ENCODE assay signal across 13 cellular contexts in genomic region chr19:7480222-7480974, GRCh38. TPM values are rescaled to one million over a fixed set of nuclear protein-coding genes. Genes with fewer than 3 reads are reported as not detected.
DNase-seq lines count a peak whose midpoint lies in the region; ATAC-seq and TF ChIP-seq lines count a peak whose summit lies in the region.
"Had no signal": no experiment of that assay in that cellular context is flagged by ENCODE, and none has a peak within 500 bp of the region (broad histone marks: within the 10 kb centered on the region; RNA-seq: fewer than 3 reads in every experiment).

No MANE protein-coding gene starts in this region.

- H3K18ac ChIP-seq in mesendoderm (ENCODE audit: low read length): no peak overlapping the region

- no peak for DNase-seq in activated T-cell treated with anti-CD3 and anti-CD28 coated beads, Interleukin-2, amount 50 U/mL, for 72 hours
- DNase-seq in activated T-cell treated with anti-CD3 and anti-CD28 coated beads for 4 hours (no peak), choroid plexus epithelial cell (ENCODE audit: low read depth) (peak; percentile 27), mesendoderm (peak; percentile 11), testis (no peak), DMS 273 treated with DMSO at 0.1 percent for 48 hours (lab: John Stamatoyannopoulos, UW) (no peak), GM13977 (ENCODE audit: low spot score) (no peak)
- DNase-seq: activated CD4-positive, alpha-beta T cell treated with anti-CD3 and anti-CD28 coated beads, Interleukin-2, amount 50 U/mL, for 4 hours; T-helper 2 cell had no signal

- H3K56ac ChIP-seq in mesendoderm (ENCODE audit: low read length): peak overlapping the region; percentile 25

- TF ChIP-seq POLR2A in testis (IDR thresholded peaks at IDR 0.05): no peak

- H2BK5ac ChIP-seq in mesendoderm (ENCODE audit: low read length): no peak overlapping the region

- H4K8ac ChIP-seq in mesendoderm (ENCODE audit: low read depth, low read length): no peak overlapping the region

- in situ Hi-C loops in GM13977 (cut with MboI; ENCODE audit: low pct_unique_long_range_greater_than_20kb, low sequenced_read_pairs, unreplicated experiment): no loop called here

- H3K4ac ChIP-seq in mesendoderm (ENCODE audit: low read depth, low read length): no peak overlapping the region

- H3K27ac Mint-ChIP-seq in activated T-cell treated with anti-CD3 and anti-CD28 coated beads, Interleukin-2, amount 50 U/mL, for 72 hours: peak overlapping the region; percentile 56

- no peak overlapping the region for H2BK120ac ChIP-seq in mesendoderm (ENCODE audit: low read depth, low read length)

- H2BK15ac ChIP-seq in mesendoderm (replicated peaks; ENCODE audit: low read depth): no peak overlapping the region

- intact Hi-C loops in testis (cut with DNase I; ENCODE audit: low total_unique reads): no loop called here

- no peaks in the 10 kb centered on the region for H3K27me3 ChIP-seq in mesendoderm (ENCODE audit: insufficient read depth, low read length, poor library complexity)
- H3K27me3 ChIP-seq in testis: no peaks in the 10 kb centered on the region
- H3K27me3 ChIP-seq: cardiac muscle cell had no signal

- H3K36me3 ChIP-seq in mesendoderm (ENCODE audit: control insufficient read depth, insufficient read depth, low read length) (no peaks in the 10 kb centered on the region), testis (ENCODE audit: low read depth, missing control alignments) (no peaks in the 10 kb centered on the region)
- H3K36me3 ChIP-seq: cardiac muscle cell, thoracic aorta had no signal

- H3K27me3 Mint-ChIP-seq in activated T-cell treated with anti-CD3 and anti-CD28 coated beads, Interleukin-2, amount 50 U/mL, for 72 hours (ENCODE audit: low read depth): peaks cover 7% of the 10 kb centered on the region

- no peaks in the 10 kb centered on the region for H3K36me3 Mint-ChIP-seq in activated T-cell treated with anti-CD3 and anti-CD28 coated beads, Interleukin-2, amount 50 U/mL, for 72 hours (ENCODE audit: insufficient read depth in 2 of 2)

- H3K4me2 ChIP-seq in mesendoderm (ENCODE audit: low read length): no peak overlapping the region

- no peak for TF ChIP-seq CTCF in choroid plexus epithelial cell (conservative IDR thresholded peaks at IDR 0.05; ENCODE audit: low read depth, low read length)
- no peak for TF ChIP-seq CTCF in testis (IDR thresholded peaks at IDR 0.05)
- TF ChIP-seq CTCF in GM13977 (IDR thresholded peaks at IDR 0.05; ENCODE audit: extremely low read depth, insufficient read depth, missing control alignments): no peak

- no peak overlapping the region for H2AK5ac ChIP-seq in mesendoderm (ENCODE audit: low read length)

- H3K27ac ChIP-seq in mesendoderm (ENCODE audit: low read depth, low read length): no peak overlapping the region
- H3K27ac ChIP-seq in testis: peak overlapping the region; percentile 6 to 71
- H3K27ac ChIP-seq: cardiac muscle cell, HL-60, thoracic aorta had no signal

- no peaks in the 10 kb centered on the region for H3K79me1 ChIP-seq in mesendoderm (ENCODE audit: low read length)

- H3K23ac ChIP-seq in mesendoderm (ENCODE audit: low read length): no peak overlapping the region

- no peak overlapping the region for H3K9ac ChIP-seq in mesendoderm (ENCODE audit: low read length)

- no peak overlapping the region for H3K4me3 Mint-ChIP-seq in activated T-cell treated with anti-CD3 and anti-CD28 coated beads, Interleukin-2, amount 50 U/mL, for 72 hours

- H3K4me3 ChIP-seq in choroid plexus epithelial cell (ENCODE audit: low read depth, low read length): no peak overlapping the region
- H3K4me3 ChIP-seq in mesendoderm (ENCODE audit: low read length): no peak overlapping the region
- no peak overlapping the region for H3K4me3 ChIP-seq in testis
- H3K4me3 ChIP-seq: cardiac muscle cell, thoracic aorta had no signal

- H3K79me2 ChIP-seq in mesendoderm (ENCODE audit: control insufficient read depth, insufficient read depth, low read length): no peaks in the 10 kb centered on the region

- no peaks in the 10 kb centered on the region for H3K9me3 Mint-ChIP-seq in activated T-cell treated with anti-CD3 and anti-CD28 coated beads, Interleukin-2, amount 50 U/mL, for 72 hours

- no CpG with 5 or more reads among the region's 11 CpGs for WGBS in mesendoderm (ENCODE audit: extremely low coverage, insufficient coverage, low lambda C conversion rate)
- 44 to 46% methylated on average over 10 to 11 of the region's 11 CpGs for WGBS in testis, 2 donors

- H4K5ac ChIP-seq in mesendoderm (ENCODE audit: low read length): no peak overlapping the region

- peaks cover 8% of the 10 kb centered on the region for H3K4me1 Mint-ChIP-seq in activated T-cell treated with anti-CD3 and anti-CD28 coated beads, Interleukin-2, amount 50 U/mL, for 72 hours (ENCODE audit: low read depth)

- ATAC-seq in activated T-cell treated with anti-CD3 and anti-CD28 coated beads, Interleukin-2, amount 50 U/mL, for 72 hours (replicated peaks in 1 of 2): no peak
- no peak for ATAC-seq in GM21367 (IDR thresholded peaks at IDR 0.05; ENCODE audit: unreplicated experiment)

- H3K4me1 ChIP-seq in mesendoderm (ENCODE audit: control insufficient read depth, low read depth, low read length) (peaks cover 3% of the 10 kb centered on the region), testis (peaks cover 23% of the 10 kb centered on the region)

- no peaks in the 10 kb centered on the region for H3K9me3 ChIP-seq in testis
- H3K9me3 ChIP-seq: thoracic aorta had no signal

RNA-seq across cellular contexts. Expression of gene PEX11G, which starts 8.4 kb away (rescaled TPM):
- 1 to 10 TPM; 1.1 to 3.4 TPM for total RNA-seq in activated T-cell treated with anti-CD3 and anti-CD28 coated beads, Interleukin-2, amount 50 U/mL, for 72 hours
- 0.74 TPM for polyA plus RNA-seq in mesendoderm (2013, experiment 1 of 2)
- 0.67 TPM for polyA plus RNA-seq in mesendoderm (2013, experiment 2 of 2)
- total RNA-seq in testis: 10 to 100 TPM; 12.3 to 20.9 TPM
- polyA plus RNA-seq in testis (ENCODE audit: insufficient read depth, low read depth, low replicate concordance): 26.0 TPM

RNA-seq across cellular contexts. Expression of gene ZNF358, which starts 35.5 kb away (rescaled TPM):
- total RNA-seq in activated T-cell treated with anti-CD3 and anti-CD28 coated beads, Interleukin-2, amount 50 U/mL, for 72 hours: 10 to 100 TPM; 13.6 to 14.1 TPM
- 59.7 TPM for polyA plus RNA-seq in mesendoderm (2013, experiment 1 of 2)
- polyA plus RNA-seq in mesendoderm (2013, experiment 2 of 2): 59.5 TPM
- 10 to 100 TPM; 28.7 to 35.9 TPM for total RNA-seq in testis
- polyA plus RNA-seq in testis (ENCODE audit: insufficient read depth, low read depth, low replicate concordance): 21.0 TPM

RNA-seq across cellular contexts. Expression of gene MCOLN1, which starts 42.0 kb away (rescaled TPM):
- total RNA-seq in activated T-cell treated with anti-CD3 and anti-CD28 coated beads, Interleukin-2, amount 50 U/mL, for 72 hours: 10 to 100 TPM in 1 of 2 donors, 1 to 10 TPM in 1; 9.5 to 11.8 TPM
- polyA plus RNA-seq in mesendoderm (2013, experiment 1 of 2): 13.6 TPM
- polyA plus RNA-seq in mesendoderm (2013, experiment 2 of 2): 14.1 TPM
- 10 to 100 TPM; 17.7 to 26.9 TPM for total RNA-seq in testis
- polyA plus RNA-seq in testis (ENCODE audit: insufficient read depth, low read depth, low replicate concordance): 15.2 TPM

RNA-seq across cellular contexts. Expression of gene PNPLA6, which starts 55.1 kb away (rescaled TPM):
- 100 to 1,000 TPM; 102 to 144 TPM for total RNA-seq in activated T-cell treated with anti-CD3 and anti-CD28 coated beads, Interleukin-2, amount 50 U/mL, for 72 hours
- 23.5 TPM for polyA plus RNA-seq in mesendoderm (2013, experiment 1 of 2)
- 22.0 TPM for polyA plus RNA-seq in mesendoderm (2013, experiment 2 of 2)
- 100 to 1,000 TPM; 109 to 143 TPM for total RNA-seq in testis
- 153 TPM for polyA plus RNA-seq in testis (ENCODE audit: insufficient read depth, low read depth, low replicate concordance)

Comparison
In these comparisons a context has a peak if more than half of its experiments do, and no peak if none do; other contexts are left out.
1. DNase-seq: peak in choroid plexus epithelial cell (single experiment) and mesendoderm (single experiment); none in activated T-cell treated with anti-CD3 and anti-CD28 coated beads, Interleukin-2, amount 50 U/mL, for 72 hours (0 of 2), activated T-cell treated with anti-CD3 and anti-CD28 coated beads for 4 hours (single experiment), testis (single experiment), DMS 273 treated with DMSO at 0.1 percent for 48 hours (single experiment) and GM13977 (single experiment).